Comparison of ENCODE assay signal across 8 cellular contexts in the genomic region with DNA sequence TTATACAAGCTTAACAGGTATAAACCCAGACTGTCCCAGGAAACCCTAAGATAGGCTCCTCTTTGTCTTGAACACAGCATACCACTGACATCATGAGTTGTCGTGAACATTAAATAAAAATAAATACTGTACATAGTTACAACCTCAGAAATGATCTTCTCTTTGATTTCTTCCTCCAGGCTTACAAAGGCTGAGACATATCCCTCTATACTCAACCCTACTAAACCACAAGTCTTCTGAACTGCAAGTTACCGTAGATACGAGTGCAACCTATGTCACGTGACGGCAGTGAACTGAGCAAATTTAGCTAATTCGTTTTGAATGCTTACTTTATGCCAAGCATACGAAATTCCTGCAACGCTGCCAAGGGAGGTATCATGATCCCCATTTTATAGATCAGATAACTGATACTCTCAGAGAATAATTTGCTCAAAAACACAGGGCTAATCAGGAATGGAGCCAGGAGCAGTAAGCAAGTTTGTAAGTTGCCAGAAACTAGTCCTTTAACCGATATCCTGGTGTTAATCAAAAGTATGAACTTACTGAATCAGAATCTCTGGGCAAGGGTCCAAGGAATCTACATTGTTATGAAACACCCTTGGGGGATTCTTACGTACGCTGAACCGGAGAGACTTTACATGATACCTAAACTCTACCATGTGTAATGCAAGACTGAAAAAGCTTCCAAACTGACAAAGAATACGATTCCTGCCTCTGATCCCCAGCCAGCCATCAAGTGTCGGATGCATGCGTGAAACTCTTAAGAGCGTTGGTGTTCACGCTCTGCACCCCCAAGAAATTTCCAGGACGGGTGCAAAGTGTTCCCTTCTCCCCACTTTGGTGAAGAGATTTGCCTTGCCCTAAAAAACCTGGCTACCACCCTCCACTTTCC.
A peak's percentile ranks its signal among the peaks of the same experiment; 100 is the strongest.
DNase-seq lines count a peak whose midpoint lies in the region; TF ChIP-seq lines count a peak whose summit lies in the region.

No MANE protein-coding gene starts in this region.

- DNase-seq in DMS 273 (lab: John Stamatoyannopoulos, UW; ENCODE audit: unreplicated experiment) (peak; percentile 64), DMS 273 treated with DMSO at 0.1 percent for 48 hours (lab: John Stamatoyannopoulos, UW) (no peak), fibroblast of mammary gland (ENCODE audit: low read depth) (peak; percentile 99), NCI-H2227 treated with DMSO at 0.1 percent for 48 hours (lab: John Stamatoyannopoulos, UW) (no peak), LoVo (ENCODE audit: low spot score) (no peak), SIG-M5 treated with dmso at 0.1 percent for 504 hours (lab: John Stamatoyannopoulos, UW; ENCODE audit: unreplicated experiment) (no peak)
- DNase-seq in activated CD4-positive, alpha-beta T cell treated with anti-CD3 and anti-CD28 coated beads for 48 hours: peak; percentile 57

- H3K4me1 Mint-ChIP-seq in stimulated activated naive CD8-positive, alpha-beta T cell treated with anti-CD3 and anti-CD28 coated beads, Interleukin-15, Interleukin-2, amounts not matched to agents 100 ng/mL and 50 ng/mL, for 24 hours (ENCODE audit: low read depth): peaks cover 99% of the 10 kb centered on the region

- H3K36me3 Mint-ChIP-seq in stimulated activated naive CD8-positive, alpha-beta T cell treated with anti-CD3 and anti-CD28 coated beads, Interleukin-15, Interleukin-2, amounts not matched to agents 100 ng/mL and 50 ng/mL, for 24 hours (ENCODE audit: low read depth): no peaks in the 10 kb centered on the region

- no peak overlapping the region for H3K4me3 ChIP-seq in fibroblast of mammary gland (ENCODE audit: control insufficient read depth, low read depth, low read length)

- H3K9me3 Mint-ChIP-seq in stimulated activated naive CD8-positive, alpha-beta T cell treated with anti-CD3 and anti-CD28 coated beads, Interleukin-15, Interleukin-2, amounts not matched to agents 100 ng/mL and 50 ng/mL, for 24 hours: peaks cover 6% of the 10 kb centered on the region

- H3K27ac Mint-ChIP-seq in stimulated activated naive CD8-positive, alpha-beta T cell treated with anti-CD3 and anti-CD28 coated beads, Interleukin-15, Interleukin-2, amounts not matched to agents 100 ng/mL and 50 ng/mL, for 24 hours: peak overlapping the region; percentile 87

- no peaks in the 10 kb centered on the region for H3K27me3 Mint-ChIP-seq in stimulated activated naive CD8-positive, alpha-beta T cell treated with anti-CD3 and anti-CD28 coated beads, Interleukin-15, Interleukin-2, amounts not matched to agents 100 ng/mL and 50 ng/mL, for 24 hours

- no peak for TF ChIP-seq CTCF in fibroblast of mammary gland (conservative IDR thresholded peaks at IDR 0.05; ENCODE audit: control insufficient read depth, insufficient read depth, low read depth, low read length)

- peak overlapping the region; percentile 58 for H3K4me3 Mint-ChIP-seq in stimulated activated naive CD8-positive, alpha-beta T cell treated with anti-CD3 and anti-CD28 coated beads, Interleukin-15, Interleukin-2, amounts not matched to agents 100 ng/mL and 50 ng/mL, for 24 hours

Comparison
In these comparisons a context has a peak if more than half of its experiments do, and no peak if none do; other contexts are left out.
1. DNase-seq: peak in DMS 273 (single experiment), activated CD4-positive, alpha-beta T cell treated with anti-CD3 and anti-CD28 coated beads for 48 hours (single experiment) and fibroblast of mammary gland (single experiment); none in DMS 273 treated with DMSO at 0.1 percent for 48 hours (single experiment), NCI-H2227 treated with DMSO at 0.1 percent for 48 hours (single experiment), LoVo (single experiment) and SIG-M5 treated with dmso at 0.1 percent for 504 hours (single experiment).